ENCODE assay signal across 22 cellular contexts in the genomic region with DNA sequence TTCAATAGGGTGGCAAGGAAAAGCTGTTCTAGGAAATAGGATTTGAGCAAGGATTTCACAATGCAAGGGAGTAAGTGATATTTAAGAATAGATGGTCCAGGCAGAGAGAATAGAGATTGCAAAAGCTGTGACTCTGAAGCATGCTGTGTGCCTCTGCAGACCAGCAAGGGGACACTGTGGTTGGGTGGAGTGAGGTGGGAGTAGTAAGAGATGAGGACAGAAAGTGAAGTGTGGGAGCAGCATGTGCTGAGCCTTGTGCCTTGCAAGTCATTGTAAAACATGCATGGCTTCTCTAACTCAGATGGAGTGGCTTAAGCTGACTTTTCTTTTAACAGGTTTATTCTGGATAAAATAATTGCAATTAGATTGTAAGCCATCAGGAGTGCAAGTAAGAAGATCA.
"Had no signal": no experiment of that assay in that cellular context is flagged by ENCODE, and none has a peak within 500 bp of the region (broad histone marks: within the 10 kb centered on the region; RNA-seq: fewer than 3 reads in every experiment).

No MANE protein-coding gene starts in this region.

- H3K36me3 ChIP-seq: colonic mucosa, esophagus squamous epithelium, gastrocnemius medialis, gastroesophageal sphincter, heart left ventricle, heart right ventricle had no signal

- H3K4me1 ChIP-seq: colonic mucosa, esophagus squamous epithelium, foreskin keratinocyte, gastrocnemius medialis, gastroesophageal sphincter, heart left ventricle, heart right ventricle had no signal

- H3K9me3 ChIP-seq: colonic mucosa, esophagus squamous epithelium, gastrocnemius medialis, gastroesophageal sphincter, heart left ventricle, heart right ventricle had no signal

- H3K27me3 ChIP-seq: colonic mucosa, dorsolateral prefrontal cortex, esophagus squamous epithelium, foreskin keratinocyte, gastrocnemius medialis, gastroesophageal sphincter, heart left ventricle, heart right ventricle had no signal

- H3K27ac ChIP-seq: colonic mucosa, coronary artery, dorsolateral prefrontal cortex, epithelial cell of prostate, esophagus squamous epithelium, foreskin keratinocyte, gastrocnemius medialis, gastroesophageal sphincter, heart left ventricle, heart right ventricle had no signal

- DNase-seq: colonic mucosa; cortex of kidney; dermis blood vessel endothelial cell; effector CD4-positive, alpha-beta T cell; effector CD8-positive, alpha-beta T cell; effector memory CD4-positive, alpha-beta T cell; effector memory CD8-positive, alpha-beta T cell; endodermal cell; erythroblast; esophagus squamous epithelium; foreskin fibroblast; foreskin keratinocyte; foreskin melanocyte; gastrocnemius medialis; glutamatergic neuron; head of caudate nucleus; heart left ventricle; heart right ventricle had no signal

- H3K4me3 ChIP-seq: colonic mucosa, coronary artery, dorsolateral prefrontal cortex, esophagus squamous epithelium, gastrocnemius medialis, gastroesophageal sphincter, heart left ventricle, heart right ventricle had no signal
